Comparison of ENCODE assay signal across 14 cellular contexts in the genomic region with DNA sequence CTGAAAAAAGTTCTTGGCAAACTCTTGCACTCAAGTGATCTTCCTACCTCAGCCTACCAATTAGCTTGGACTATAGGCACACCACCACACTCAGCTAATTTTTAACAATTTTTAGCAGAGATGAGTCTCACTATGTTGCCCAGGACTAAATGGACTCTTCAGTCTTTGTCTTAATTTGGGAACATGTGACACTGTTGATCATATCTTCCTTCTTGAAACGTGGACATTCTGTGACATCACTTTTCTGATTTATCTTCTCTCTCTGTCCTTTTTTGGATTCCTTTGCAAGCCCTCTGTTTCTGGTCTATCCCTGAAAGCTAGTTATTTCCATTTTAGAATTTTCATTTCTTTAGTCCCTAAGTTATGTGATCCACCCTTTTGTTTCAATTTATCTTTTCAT.
"Had no signal": no experiment of that assay in that cellular context is flagged by ENCODE, and none has a peak within 500 bp of the region (broad histone marks: within the 10 kb centered on the region; RNA-seq: fewer than 3 reads in every experiment).

No MANE protein-coding gene starts in this region.

- DNase-seq: activated naive CD4-positive, alpha-beta T cell treated with Interleukin-2 at 50 U/mL for 16 hours; amygdala; dorsolateral prefrontal cortex; foreskin fibroblast; mammary epithelial cell; mucosa of descending colon; psoas muscle; right lobe of liver; T1000 had no signal

- H3K27ac Mint-ChIP-seq: activated CD4-positive, alpha-beta T cell treated with anti-CD3 and anti-CD28 coated beads, Interleukin-2, amount 10 ng/mL, durations not matched to agents 24 days and 14 days; nephron; stimulated activated memory B cell treated with anti-CD40 and anti-IgM and Interleukin-4, amounts not matched to agents 10 μg/mL and 1 μg/mL and 100 μg/mL, for 72 hours; type B pancreatic cell had no signal

- H3K4me1 Mint-ChIP-seq: nephron had no signal

- FAIRE-seq: endometrium had no signal

- ATAC-seq: mucosa of descending colon; right lobe of liver; stimulated activated memory B cell treated with anti-CD40 and anti-IgM and Interleukin-4, amounts not matched to agents 10 μg/mL and 1 μg/mL and 100 μg/mL, for 72 hours had no signal

- H3K27me3 Mint-ChIP-seq: activated CD4-positive, alpha-beta T cell treated with anti-CD3 and anti-CD28 coated beads, Interleukin-2, amount 10 ng/mL, durations not matched to agents 24 days and 14 days; stimulated activated memory B cell treated with anti-CD40 and anti-IgM and Interleukin-4, amounts not matched to agents 10 μg/mL and 1 μg/mL and 100 μg/mL, for 72 hours; type B pancreatic cell had no signal

- H3K9me3 Mint-ChIP-seq: activated CD4-positive, alpha-beta T cell treated with anti-CD3 and anti-CD28 coated beads, Interleukin-2, amount 10 ng/mL, durations not matched to agents 24 days and 14 days; nephron; stimulated activated memory B cell treated with anti-CD40 and anti-IgM and Interleukin-4, amounts not matched to agents 10 μg/mL and 1 μg/mL and 100 μg/mL, for 72 hours had no signal

- H3K4me3 Mint-ChIP-seq: activated CD4-positive, alpha-beta T cell treated with anti-CD3 and anti-CD28 coated beads, Interleukin-2, amount 10 ng/mL, durations not matched to agents 24 days and 14 days; nephron; stimulated activated memory B cell treated with anti-CD40 and anti-IgM and Interleukin-4, amounts not matched to agents 10 μg/mL and 1 μg/mL and 100 μg/mL, for 72 hours; type B pancreatic cell had no signal

- H3K36me3 Mint-ChIP-seq: stimulated activated memory B cell treated with anti-CD40 and anti-IgM and Interleukin-4, amounts not matched to agents 10 μg/mL and 1 μg/mL and 100 μg/mL, for 72 hours; type B pancreatic cell had no signal
